In the genomic region with DNA sequence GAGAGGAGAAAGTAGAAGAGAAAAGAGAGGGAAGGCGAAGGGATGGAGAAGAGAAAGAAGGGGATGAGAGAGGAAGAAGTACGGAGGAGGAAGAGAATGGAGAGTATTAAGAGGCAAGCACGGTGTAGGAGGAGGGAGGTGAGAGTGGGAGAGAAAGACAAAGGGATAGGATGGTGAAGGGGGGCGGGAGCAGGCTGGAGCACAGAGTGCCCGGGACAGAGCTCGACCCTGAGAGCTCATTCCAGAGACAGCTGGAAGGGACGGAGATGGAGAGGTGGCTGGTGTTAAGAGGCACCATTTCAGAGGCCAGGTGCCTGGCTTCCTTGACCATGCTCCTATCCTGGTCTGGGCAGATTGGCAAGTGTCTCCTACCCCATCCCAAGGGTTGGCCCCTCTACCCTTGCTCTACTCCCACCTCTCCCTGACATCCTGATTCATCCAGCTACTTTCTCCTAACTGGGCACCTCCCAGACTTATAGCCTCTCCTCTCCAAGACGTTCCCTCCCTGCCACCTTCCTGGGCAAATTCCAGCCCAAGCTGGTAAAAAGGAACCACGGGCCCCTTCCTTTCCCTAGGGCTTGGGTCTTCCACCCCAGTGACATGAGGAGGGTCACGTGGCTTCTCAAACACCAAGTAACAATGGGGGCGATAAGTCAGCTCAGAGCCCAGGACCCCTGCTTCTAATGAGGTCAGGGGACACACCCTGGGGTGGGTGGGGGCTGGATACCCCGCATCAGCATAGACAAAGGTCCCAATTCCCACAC, we compare ENCODE assay signal across 10 cellular contexts. TPM values are rescaled to one million over a fixed set of nuclear protein-coding genes. Genes with fewer than 3 reads are reported as not detected.
DNase-seq lines count a peak whose midpoint lies in the region; ATAC-seq lines count a peak whose summit lies in the region.
"Had no signal": no experiment of that assay in that cellular context is flagged by ENCODE, and none has a peak within 500 bp of the region (broad histone marks: within the 10 kb centered on the region; RNA-seq: fewer than 3 reads in every experiment).

No MANE protein-coding gene starts in this region.

- H3K27me3 Mint-ChIP-seq in activated CD4-positive, alpha-beta T cell treated with anti-CD3 and anti-CD28 coated beads, Interleukin-2, amount 10 ng/mL, durations not matched to agents 24 days and 14 days = peaks cover 8% of the 10 kb centered on the region
- no peaks in the 10 kb centered on the region for H3K27me3 Mint-ChIP-seq in activated T-helper 2 cell treated with anti-CD3 and anti-CD28 coated beads, Interferon-gamma antibody, Interleukin-2, Interleukin-4, amounts not matched to agents 10 μg/mL and 5 μg/mL and 100 μg/mL, durations not matched to agents 14 hours and 24 hours and 36 hours (ENCODE audit: low read depth)
- H3K27me3 Mint-ChIP-seq in stimulated activated naive CD8-positive, alpha-beta T cell treated with anti-CD3 and anti-CD28 coated beads, Interleukin-15, amount 100 ng/mL, for 72 hours = no peaks in the 10 kb centered on the region

- H3K36me3 Mint-ChIP-seq in activated CD4-positive, alpha-beta T cell treated with anti-CD3 and anti-CD28 coated beads, Interleukin-2, amount 10 ng/mL, durations not matched to agents 24 days and 14 days (ENCODE audit: low read depth) = peaks cover 16% of the 10 kb centered on the region
- peaks cover 16% of the 10 kb centered on the region for H3K36me3 Mint-ChIP-seq in activated T-helper 2 cell treated with anti-CD3 and anti-CD28 coated beads, Interferon-gamma antibody, Interleukin-2, Interleukin-4, amounts not matched to agents 10 μg/mL and 5 μg/mL and 100 μg/mL, durations not matched to agents 14 hours and 24 hours and 36 hours (ENCODE audit: low read depth)

- no peaks in the 10 kb centered on the region for H3K9me3 Mint-ChIP-seq in activated CD4-positive, alpha-beta T cell treated with anti-CD3 and anti-CD28 coated beads, Interleukin-2, amount 10 ng/mL, durations not matched to agents 24 days and 14 days
- H3K9me3 Mint-ChIP-seq in activated T-helper 2 cell treated with anti-CD3 and anti-CD28 coated beads, Interferon-gamma antibody, Interleukin-2, Interleukin-4, amounts not matched to agents 10 μg/mL and 5 μg/mL and 100 μg/mL, durations not matched to agents 14 hours and 24 hours and 36 hours = no peaks in the 10 kb centered on the region
- no peaks in the 10 kb centered on the region for H3K9me3 Mint-ChIP-seq in stimulated activated naive CD8-positive, alpha-beta T cell treated with anti-CD3 and anti-CD28 coated beads, Interleukin-15, amount 100 ng/mL, for 72 hours

- no peak overlapping the region for H3K27ac ChIP-seq in iPS-18a (ENCODE audit: low read length)

- peaks cover 13% of the 10 kb centered on the region for H3K4me1 ChIP-seq in iPS-18a (ENCODE audit: control insufficient read depth, low read depth, low read length)

- peak overlapping the region; percentile 98 for H3K4me3 Mint-ChIP-seq in activated CD4-positive, alpha-beta T cell treated with anti-CD3 and anti-CD28 coated beads, Interleukin-2, amount 10 ng/mL, durations not matched to agents 24 days and 14 days
- peak overlapping the region; percentile 83 for H3K4me3 Mint-ChIP-seq in activated T-helper 2 cell treated with anti-CD3 and anti-CD28 coated beads, Interferon-gamma antibody, Interleukin-2, Interleukin-4, amounts not matched to agents 10 μg/mL and 5 μg/mL and 100 μg/mL, durations not matched to agents 14 hours and 24 hours and 36 hours (ENCODE audit: low read depth)
- H3K4me3 Mint-ChIP-seq in stimulated activated naive CD8-positive, alpha-beta T cell treated with anti-CD3 and anti-CD28 coated beads, Interleukin-15, amount 100 ng/mL, for 72 hours = peak overlapping the region; percentile 80 to 95

- peak overlapping the region; percentile 52 for H3K27ac Mint-ChIP-seq in activated CD4-positive, alpha-beta T cell treated with anti-CD3 and anti-CD28 coated beads, Interleukin-2, amount 10 ng/mL, durations not matched to agents 24 days and 14 days
- H3K27ac Mint-ChIP-seq in activated T-helper 2 cell treated with anti-CD3 and anti-CD28 coated beads, Interferon-gamma antibody, Interleukin-2, Interleukin-4, amounts not matched to agents 10 μg/mL and 5 μg/mL and 100 μg/mL, durations not matched to agents 14 hours and 24 hours and 36 hours = peak overlapping the region; percentile 5
- peak overlapping the region in 1 of 2 donors; percentile 4 for H3K27ac Mint-ChIP-seq in stimulated activated naive CD8-positive, alpha-beta T cell treated with anti-CD3 and anti-CD28 coated beads, Interleukin-15, amount 100 ng/mL, for 72 hours

- peak overlapping the region; percentile 82 for H3K4me3 ChIP-seq in iPS-18a (ENCODE audit: low read length)

- intact Hi-C loops in activated CD4-positive, alpha-beta T cell treated with anti-CD3 and anti-CD28 coated beads, Interleukin-2, amount 10 ng/mL, durations not matched to agents 24 days and 14 days (cut with micrococcal nuclease) = loop anchor here (5.0 kb wide), 1 partner anchor 167 kb away; no protein-coding TSS in a partner anchor
- intact Hi-C loops in activated T-helper 2 cell treated with anti-CD3 and anti-CD28 coated beads, Interferon-gamma antibody, Interleukin-2, Interleukin-4, amounts not matched to agents 10 μg/mL and 5 μg/mL and 100 μg/mL, durations not matched to agents 14 hours and 24 hours and 36 hours (cut with micrococcal nuclease) = loop anchor here (5.0 kb wide), 1 partner anchor 352 kb away; the partner anchor contains the start of gene MAGEF1

- no peak overlapping the region for H3K9ac ChIP-seq in iPS-18a (ENCODE audit: low read length)

- peaks cover 13% of the 10 kb centered on the region for H3K27me3 ChIP-seq in iPS-18a (ENCODE audit: control insufficient read depth, insufficient read depth, low read length)

- ATAC-seq in stimulated activated naive CD8-positive, alpha-beta T cell treated with anti-CD3 and anti-CD28 coated beads, Interleukin-15, amount 100 ng/mL, for 72 hours = no peak
- ATAC-seq in esophagus mucosa (no peak), GM18870 (IDR thresholded peaks at IDR 0.05; ENCODE audit: unreplicated experiment) (no peak)

- H3K4me1 Mint-ChIP-seq in activated CD4-positive, alpha-beta T cell treated with anti-CD3 and anti-CD28 coated beads, Interleukin-2, amount 10 ng/mL, durations not matched to agents 24 days and 14 days = peaks cover 14% of the 10 kb centered on the region
- H3K4me1 Mint-ChIP-seq in activated T-helper 2 cell treated with anti-CD3 and anti-CD28 coated beads, Interferon-gamma antibody, Interleukin-2, Interleukin-4, amounts not matched to agents 10 μg/mL and 5 μg/mL and 100 μg/mL, durations not matched to agents 14 hours and 24 hours and 36 hours (ENCODE audit: low read depth) = peaks cover 14% of the 10 kb centered on the region
- H3K4me1 Mint-ChIP-seq in stimulated activated naive CD8-positive, alpha-beta T cell treated with anti-CD3 and anti-CD28 coated beads, Interleukin-15, amount 100 ng/mL, for 72 hours = peaks cover 40% of the 10 kb centered on the region

- H3K9me3 ChIP-seq in iPS-18a (ENCODE audit: control insufficient read depth, low read depth, low read length) = no peaks in the 10 kb centered on the region

- no peak for DNase-seq in activated CD4-positive, alpha-beta T cell treated with anti-CD3 and anti-CD28 coated beads, Interleukin-2, amount 10 ng/mL, durations not matched to agents 24 days and 14 days
- DNase-seq in activated CD4-positive, alpha-beta T cell treated with anti-CD3 and anti-CD28 coated beads, Interleukin-2, amount 50 U/mL, for 48 hours = no peak
- no peak for DNase-seq in activated T-helper 2 cell treated with anti-CD3 and anti-CD28 coated beads, Interferon-gamma antibody, Interleukin-2, Interleukin-4, amounts not matched to agents 10 μg/mL and 5 μg/mL and 100 μg/mL, durations not matched to agents 14 hours and 24 hours and 36 hours (ENCODE audit: low spot score)
- no peak for DNase-seq in stimulated activated naive CD8-positive, alpha-beta T cell treated with anti-CD3 and anti-CD28 coated beads, Interleukin-15, amount 100 ng/mL, for 72 hours
- no peak for DNase-seq in cortex of kidney (lab: John Stamatoyannopoulos, UW)
- DNase-seq: activated CD4-positive, alpha-beta T cell treated with anti-CD3 and anti-CD28 coated beads, Interleukin-2, amount 50 U/mL, for 1 hour; AML-193 had no signal

- H3K36me3 ChIP-seq in iPS-18a (ENCODE audit: control insufficient read depth, low read depth, low read length) = peaks cover 29% of the 10 kb centered on the region

RNA-seq across cellular contexts. Expression of gene CLCN2, which starts 1.2 kb away (rescaled TPM):
- 8.3 and 8.4 TPM in 2 replicates for total RNA-seq in activated CD4-positive, alpha-beta T cell treated with anti-CD3 and anti-CD28 coated beads, Interleukin-2, amount 10 ng/mL, durations not matched to agents 24 days and 14 days
- 6.9 and 9.6 TPM in 2 replicates for total RNA-seq in activated T-helper 2 cell treated with anti-CD3 and anti-CD28 coated beads, Interferon-gamma antibody, Interleukin-2, Interleukin-4, amounts not matched to agents 10 μg/mL and 5 μg/mL and 100 μg/mL, durations not matched to agents 14 hours and 24 hours and 36 hours
- total RNA-seq in esophagus mucosa = 3.4 TPM

RNA-seq across cellular contexts. Expression of gene POLR2H, which starts 1.3 kb away (rescaled TPM):
- 159 and 161 TPM in 2 replicates for total RNA-seq in activated CD4-positive, alpha-beta T cell treated with anti-CD3 and anti-CD28 coated beads, Interleukin-2, amount 10 ng/mL, durations not matched to agents 24 days and 14 days
- 150 and 155 TPM in 2 replicates for total RNA-seq in activated T-helper 2 cell treated with anti-CD3 and anti-CD28 coated beads, Interferon-gamma antibody, Interleukin-2, Interleukin-4, amounts not matched to agents 10 μg/mL and 5 μg/mL and 100 μg/mL, durations not matched to agents 14 hours and 24 hours and 36 hours
- total RNA-seq in esophagus mucosa = 46.0 TPM

RNA-seq across cellular contexts. Expression of gene THPO, which starts 17.8 kb away (rescaled TPM):
- total RNA-seq in activated CD4-positive, alpha-beta T cell treated with anti-CD3 and anti-CD28 coated beads, Interleukin-2, amount 10 ng/mL, durations not matched to agents 24 days and 14 days = not detected in 2 replicates
- total RNA-seq in activated T-helper 2 cell treated with anti-CD3 and anti-CD28 coated beads, Interferon-gamma antibody, Interleukin-2, Interleukin-4, amounts not matched to agents 10 μg/mL and 5 μg/mL and 100 μg/mL, durations not matched to agents 14 hours and 24 hours and 36 hours = not detected in 2 replicates
- total RNA-seq in esophagus mucosa = not detected

RNA-seq across cellular contexts. Expression of gene CHRD, which starts 19.6 kb away (rescaled TPM):
- total RNA-seq in activated CD4-positive, alpha-beta T cell treated with anti-CD3 and anti-CD28 coated beads, Interleukin-2, amount 10 ng/mL, durations not matched to agents 24 days and 14 days = 0.07 TPM in 1 of 2 replicates, not detected in the other
- total RNA-seq in activated T-helper 2 cell treated with anti-CD3 and anti-CD28 coated beads, Interferon-gamma antibody, Interleukin-2, Interleukin-4, amounts not matched to agents 10 μg/mL and 5 μg/mL and 100 μg/mL, durations not matched to agents 14 hours and 24 hours and 36 hours = 0.07 TPM in 1 of 2 replicates, not detected in the other
- 0.84 TPM for total RNA-seq in esophagus mucosa

RNA-seq across cellular contexts. Expression of gene FAM131A, which starts 22.9 kb away (rescaled TPM):
- 8.6 and 8.7 TPM in 2 replicates for total RNA-seq in activated CD4-positive, alpha-beta T cell treated with anti-CD3 and anti-CD28 coated beads, Interleukin-2, amount 10 ng/mL, durations not matched to agents 24 days and 14 days
- 12.6 and 13.9 TPM in 2 replicates for total RNA-seq in activated T-helper 2 cell treated with anti-CD3 and anti-CD28 coated beads, Interferon-gamma antibody, Interleukin-2, Interleukin-4, amounts not matched to agents 10 μg/mL and 5 μg/mL and 100 μg/mL, durations not matched to agents 14 hours and 24 hours and 36 hours
- 7.3 TPM for total RNA-seq in esophagus mucosa
